16 cellular contexts compared by ENCODE assay signal in genomic region chr3:134824676-134825290, GRCh38. TPM values are rescaled to one million over a fixed set of nuclear protein-coding genes. Genes with fewer than 3 reads are reported as not detected.
DNase-seq lines count a peak whose midpoint lies in the region; ATAC-seq and TF ChIP-seq lines count a peak whose summit lies in the region.
"Had no signal": no experiment of that assay in that cellular context is flagged by ENCODE, and none has a peak within 500 bp of the region (broad histone marks: within the 10 kb centered on the region; RNA-seq: fewer than 3 reads in every experiment).

No MANE protein-coding gene starts in this region.

- H3K27me3 ChIP-seq in psoas muscle (ENCODE audit: insufficient read depth in 3 of 3, low read length in 2 of 3): no peaks in the 10 kb centered on the region
- H3K27me3 ChIP-seq: SJSA1 had no signal

- H3K4me3 ChIP-seq in psoas muscle: no peak overlapping the region
- H3K4me3 ChIP-seq: SJSA1 had no signal

- in situ Hi-C loops in G401 (cut with HindIII; ENCODE audit: low sequenced_read_pairs): no loop called here

- H3K36me3 ChIP-seq in psoas muscle (ENCODE audit: insufficient read depth in 1 of 2, low read depth in 1 of 2): no peaks in the 10 kb centered on the region
- H3K36me3 ChIP-seq: SJSA1 had no signal

- no peak for TF ChIP-seq CTCF in psoas muscle (IDR thresholded peaks at IDR 0.05)

- H3K4me1 ChIP-seq in psoas muscle: peaks cover 20% of the 10 kb centered on the region
- H3K4me1 ChIP-seq: SJSA1 had no signal

- H3K27ac ChIP-seq in psoas muscle: peak overlapping the region; percentile 59
- H3K27ac ChIP-seq: RWPE1, SJSA1 had no signal

- DNase-seq in NCI-H2171 treated with DMSO at 0.1 percent for 48 hours (lab: John Stamatoyannopoulos, UW) (peak; percentile 11), NCI-H2171 (lab: John Stamatoyannopoulos, UW) (no peak), G401 (ENCODE audit: low spot score) (peak; percentile 88), NCI-H446 treated with DMSO at 0.1 percent for 48 hours (lab: John Stamatoyannopoulos, UW) (peak; percentile 96), psoas muscle (peak; percentile 28 to 84), NCI-H226 (no peak)
- DNase-seq in stimulated activated naive CD4-positive, alpha-beta T cell (lab: John Stamatoyannopoulos, UW): no peak
- DNase-seq: H9, KG1, NCI-H146, NCI-H526 treated with DMSO at 0.1 percent for 48 hours, PC-3 had no signal

- intact Hi-C loops in psoas muscle (cut with DNase I): no loop called here

- H3K9me3 ChIP-seq in psoas muscle: no peaks in the 10 kb centered on the region
- H3K9me3 ChIP-seq: SJSA1 had no signal

- WGBS in psoas muscle, 3 donors: 28 to 44% (median 34%) methylated on average over 3 of the region's 3 CpGs

- ATAC-seq in psoas muscle: peak; percentile 83 to 98 (median 96)
- ATAC-seq in GM21360 (IDR thresholded peaks at IDR 0.05; ENCODE audit: unreplicated experiment): no peak
- ATAC-seq: HepG2, PC-3 had no signal

RNA-seq across cellular contexts. Expression of gene EPHB1, which starts 29.7 kb away (rescaled TPM):
- not detected in 2 replicates for total RNA-seq in G401 (2014; rRNA removed; shearing (Covaris generic))
- 1 to 10 TPM; 1.6 to 3.3 (median 2.5) TPM for total RNA-seq in psoas muscle
- 1 to 10 TPM in 2 of 3 donors, under 1 TPM in 1; 0.85 to 6.3 (median 1.3) TPM for polyA plus RNA-seq in psoas muscle
- total RNA-seq: SJSA1 had no signal

Comparison
In these comparisons a context has a peak if more than half of its experiments do, and no peak if none do; other contexts are left out.
1. DNase-seq: peak in NCI-H2171 treated with DMSO at 0.1 percent for 48 hours (single experiment), G401 (single experiment), NCI-H446 treated with DMSO at 0.1 percent for 48 hours (single experiment) and psoas muscle (2 of 2); none in NCI-H2171 (single experiment), NCI-H226 (single experiment) and stimulated activated naive CD4-positive, alpha-beta T cell (0 of 6).